Comparison of ENCODE assay signal across 11 cellular contexts in the genomic region with DNA sequence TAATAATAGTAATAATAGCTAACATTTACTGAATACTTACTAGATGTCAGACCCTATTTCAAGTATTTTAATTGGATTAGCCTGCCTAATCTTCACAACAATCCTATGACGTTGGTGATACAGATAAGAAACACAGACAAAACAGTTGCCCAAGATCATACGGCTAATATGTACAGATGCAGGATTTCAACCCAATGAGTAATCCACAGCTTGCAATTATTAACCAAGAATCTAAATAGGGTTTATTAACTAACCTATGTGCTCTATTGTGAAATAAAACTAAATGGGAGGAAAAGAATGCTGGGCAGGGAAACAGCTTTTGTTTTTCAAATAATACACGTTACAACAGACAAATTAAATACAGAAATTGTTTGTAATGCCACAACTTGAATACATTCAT. TPM values are rescaled to one million over a fixed set of nuclear protein-coding genes. Genes with fewer than 3 reads are reported as not detected.
DNase-seq lines count a peak whose midpoint lies in the region; ATAC-seq and TF ChIP-seq lines count a peak whose summit lies in the region.
"Had no signal": no experiment of that assay in that cellular context is flagged by ENCODE, and none has a peak within 500 bp of the region (broad histone marks: within the 10 kb centered on the region; RNA-seq: fewer than 3 reads in every experiment).

No MANE protein-coding gene starts in this region.

- H3K4me1 ChIP-seq in tibial nerve (peaks cover 0 to 24% (median 2%) of the 10 kb centered on the region in 4 donors), mucosa of descending colon (ENCODE audit: low read depth) (no peaks in the 10 kb centered on the region)

- no peak overlapping the region for H3K27ac ChIP-seq in tibial nerve

- no peaks in the 10 kb centered on the region for H3K27me3 Mint-ChIP-seq in immature natural killer cell (ENCODE audit: low read depth in 3 of 3)
- H3K27me3 Mint-ChIP-seq: dendritic cell treated with granulocyte-macrophage colony-stimulating factor and Interleukin-4, amounts not matched to agents 40 ng/mL and 50 ng/mL, for 4 days had no signal

- no peak for TF ChIP-seq CTCF in fibroblast of pulmonary artery (IDR thresholded peaks at IDR 0.05; ENCODE audit: low read length, missing control alignments)
- no peak for TF ChIP-seq CTCF in tibial nerve (IDR thresholded peaks at IDR 0.05)
- TF ChIP-seq CTCF in mucosa of descending colon (IDR thresholded peaks at IDR 0.05) = no peak

- no peaks in the 10 kb centered on the region for H3K27me3 ChIP-seq in tibial nerve

- peaks cover 6 to 30% of the 10 kb centered on the region in 2 donors for H3K4me1 Mint-ChIP-seq in immature natural killer cell

- intact Hi-C loops in mucosa of descending colon (cut with DNase I, micrococcal nuclease) = no loop called here

- H3K27ac Mint-ChIP-seq in immature natural killer cell = no peak overlapping the region
- H3K27ac Mint-ChIP-seq: activated T-cell treated with anti-CD3 and anti-CD28 coated beads, Interleukin-2, amount 50 U/mL, for 72 hours; dendritic cell treated with granulocyte-macrophage colony-stimulating factor and Interleukin-4, amounts not matched to agents 40 ng/mL and 50 ng/mL, for 4 days; T-helper 1 cell treated with Interleukin-12 subunit alpha and Interleukin-12 subunit beta and Interleukin-4 antibody, amounts not matched to agents 30 μg/mL and 1 μg/mL, for 36 hours had no signal

- 30 to 37% methylated on average over 3 of the region's 3 CpGs for WGBS in tibial nerve, 2 donors

- ATAC-seq in GM21528 (IDR thresholded peaks at IDR 0.05; ENCODE audit: low FRiP score, unreplicated experiment) = peak; percentile 69
- peak; percentile 50 for ATAC-seq in HG03558 (IDR thresholded peaks at IDR 0.05; ENCODE audit: extremely low read depth, unreplicated experiment)
- ATAC-seq in mucosa of descending colon = no peak
- ATAC-seq: activated T-cell treated with anti-CD3 and anti-CD28 coated beads, Interleukin-2, amount 50 U/mL, for 72 hours had no signal

- H3K36me3 ChIP-seq in tibial nerve = peaks cover 0 to 4% (median 0%) of the 10 kb centered on the region in 3 donors
- H3K36me3 ChIP-seq in mucosa of descending colon (ENCODE audit: low read depth) = no peaks in the 10 kb centered on the region

- TF ChIP-seq POLR2A in tibial nerve (IDR thresholded peaks at IDR 0.05) = no peak

- DNase-seq in AG20443 (ENCODE audit: low spot score) = peak; percentile 10
- peak; percentile 95 for DNase-seq in fibroblast of pulmonary artery (ENCODE audit: low read depth)
- no peak for DNase-seq in immature natural killer cell
- DNase-seq in tibial nerve (ENCODE audit: low spot score in 2 of 2) = no peak
- DNase-seq in mucosa of descending colon = no peak
- DNase-seq in stimulated activated CD4-positive, alpha-beta T cell treated with anti-CD3 and anti-CD28 coated beads, Interleukin-2, amount 100 ng/mL, for 24 hours = no peak
- DNase-seq: activated T-cell treated with anti-CD3 and anti-CD28 coated beads, Interleukin-2, amount 50 U/mL, for 72 hours had no signal

- no peaks in the 10 kb centered on the region for H3K9me3 ChIP-seq in tibial nerve
- H3K9me3 ChIP-seq in mucosa of descending colon = no peaks in the 10 kb centered on the region

- H3K36me3 Mint-ChIP-seq in immature natural killer cell = peaks cover 0 to 16% (median 0%) of the 10 kb centered on the region in 3 donors

- H3K9me3 Mint-ChIP-seq in immature natural killer cell = no peaks in the 10 kb centered on the region
- H3K9me3 Mint-ChIP-seq: activated T-cell treated with anti-CD3 and anti-CD28 coated beads, Interleukin-2, amount 50 U/mL, for 72 hours; dendritic cell treated with granulocyte-macrophage colony-stimulating factor and Interleukin-4, amounts not matched to agents 40 ng/mL and 50 ng/mL, for 4 days; T-helper 1 cell treated with Interleukin-12 subunit alpha and Interleukin-12 subunit beta and Interleukin-4 antibody, amounts not matched to agents 30 μg/mL and 1 μg/mL, for 36 hours had no signal

- no peak for TF ChIP-seq EP300 in tibial nerve (IDR thresholded peaks at IDR 0.05)

- no peak overlapping the region for H3K4me3 Mint-ChIP-seq in immature natural killer cell
- H3K4me3 Mint-ChIP-seq: activated T-cell treated with anti-CD3 and anti-CD28 coated beads, Interleukin-2, amount 50 U/mL, for 72 hours; dendritic cell treated with granulocyte-macrophage colony-stimulating factor and Interleukin-4, amounts not matched to agents 40 ng/mL and 50 ng/mL, for 4 days; T-helper 1 cell treated with Interleukin-12 subunit alpha and Interleukin-12 subunit beta and Interleukin-4 antibody, amounts not matched to agents 30 μg/mL and 1 μg/mL, for 36 hours had no signal

- peak overlapping the region; percentile 4 for H3K4me3 ChIP-seq in fibroblast of pulmonary artery (replicated peaks; ENCODE audit: low read depth, low read length)
- no peak overlapping the region for H3K4me3 ChIP-seq in tibial nerve
- no peak overlapping the region for H3K4me3 ChIP-seq in mucosa of descending colon

RNA-seq across cellular contexts. Expression of a gene that starts 23.4 kb away (rescaled TPM):
- polyA plus RNA-seq in immature natural killer cell = 10 to 100 TPM in 2 of 3 donors, 1 to 10 TPM in 1; 8.3 to 28.1 (median 10.3) TPM
- total RNA-seq in tibial nerve = 10 to 100 TPM; 25.3 to 34.3 (median 30.3) TPM
- total RNA-seq in mucosa of descending colon = 10 to 100 TPM; 25.1 to 41.2 (median 35.4) TPM

RNA-seq across cellular contexts. Expression of a gene that starts 23.6 kb away (rescaled TPM):
- polyA plus RNA-seq in immature natural killer cell = 1 to 10 TPM; 3.8 to 6.2 (median 4.8) TPM
- total RNA-seq in tibial nerve = 10 to 100 TPM; 16.7 to 27.4 (median 21.5) TPM
- 10 to 100 TPM; 13.7 to 28.7 (median 14.7) TPM for total RNA-seq in mucosa of descending colon

Comparison
In these comparisons a context has a peak if more than half of its experiments do, and no peak if none do; other contexts are left out.
1. DNase-seq: peak in AG20443 (single experiment) and fibroblast of pulmonary artery (single experiment); none in immature natural killer cell (0 of 3), tibial nerve (0 of 2), mucosa of descending colon (0 of 3) and stimulated activated CD4-positive, alpha-beta T cell treated with anti-CD3 and anti-CD28 coated beads, Interleukin-2, amount 100 ng/mL, for 24 hours (0 of 2).